1 cellular context compared by ENCODE assay signal in genomic region chr15:63203451-63204090, GRCh38.
A peak's percentile ranks its signal among the peaks of the same experiment; 100 is the strongest.
TF ChIP-seq lines count a peak whose summit lies in the region.

No MANE protein-coding gene starts in this region.

TF ChIP-seq in GM12878, 131 proteins besides CTCF, POLR2A, EP300 and RAD21 (continued from another document and continues in another):
- peak; percentile 42; the same call in 1 of the 2 replicates for TF ChIP-seq DPF2 (IDR thresholded peaks at IDR 0.05)
- no peak for TF ChIP-seq ZNF592 (IDR thresholded peaks at IDR 0.05)
- no peak for TF ChIP-seq BMI1 (IDR thresholded peaks at IDR 0.05; ENCODE audit: borderline replicate concordance)
- no peak for TF ChIP-seq ZNF622 (IDR thresholded peaks at IDR 0.05)
- no peak for TF ChIP-seq RELB (IDR thresholded peaks at IDR 0.05; ENCODE audit: low read depth)
- no peak for TF ChIP-seq BCLAF1 (IDR thresholded peaks at IDR 0.05)
- TF ChIP-seq E2F8 (IDR thresholded peaks at IDR 0.05; ENCODE audit: low read depth, partially characterized antibody): no peak
- no peak for TF ChIP-seq YY1 (IDR thresholded peaks at IDR 0.05; ENCODE audit: low read depth, low read length)
- no peak for TF ChIP-seq MEF2B (IDR thresholded peaks at IDR 0.05; ENCODE audit: partially characterized antibody, poor library complexity, severe bottlenecking)
- no peak for TF ChIP-seq SIX5 (IDR thresholded peaks at IDR 0.05; ENCODE audit: low read depth, low read length, severe bottlenecking)
- no peak for TF ChIP-seq BCL3 (IDR thresholded peaks at IDR 0.05; ENCODE audit: borderline replicate concordance, insufficient read depth, low read depth, low read length, poor library complexity, severe bottlenecking)
- 0 out of 2 replicates have a peak, but pooled peaks have one; percentile 33 for TF ChIP-seq ZNF24 (IDR thresholded peaks at IDR 0.05)
- TF ChIP-seq SMAD1 (IDR thresholded peaks at IDR 0.05; ENCODE audit: low read depth, partially characterized antibody): no peak
- no peak for TF ChIP-seq SREBF1 (IDR thresholded peaks at IDR 0.05; ENCODE audit: low read length)
- no peak for TF ChIP-seq GATAD2B (conservative IDR thresholded peaks at IDR 0.05; ENCODE audit: low read depth)
- no peak for TF ChIP-seq CREM (IDR thresholded peaks at IDR 0.05; ENCODE audit: low read depth)
- no peak for TF ChIP-seq MXI1 (IDR thresholded peaks at IDR 0.05; ENCODE audit: low read depth, low read length)
- no peak for TF ChIP-seq NFYA (IDR thresholded peaks at IDR 0.05; ENCODE audit: borderline replicate concordance, low read depth, low read length)
- no peak for TF ChIP-seq ZBTB11 (CRISPR knock-in tag; IDR thresholded peaks at IDR 0.05)
- no peak for TF ChIP-seq CBX3 (IDR thresholded peaks at IDR 0.05; ENCODE audit: borderline replicate concordance, low read depth)
- TF ChIP-seq REST (IDR thresholded peaks at IDR 0.05; ENCODE audit: low read depth, low read length): no peak
- 0 out of 2 replicates have a peak, but pooled peaks have one; percentile 17 for TF ChIP-seq JUNB (IDR thresholded peaks at IDR 0.05)
- TF ChIP-seq IKZF1 (conservative IDR thresholded peaks at IDR 0.05): peak; percentile 50
- peak; percentile 51; the same call in 1 of the 2 replicates for TF ChIP-seq BACH1 (IDR thresholded peaks at IDR 0.05; ENCODE audit: borderline replicate concordance)
- TF ChIP-seq USF2 (IDR thresholded peaks at IDR 0.05; ENCODE audit: borderline replicate concordance, low read depth, low read length): no peak
- TF ChIP-seq KAT2A (conservative IDR thresholded peaks at IDR 0.05; ENCODE audit: control insufficient read depth, low read depth, low read length): no peak
- TF ChIP-seq KDM1A (IDR thresholded peaks at IDR 0.05; ENCODE audit: borderline replicate concordance): no peak
- no peak for TF ChIP-seq SP1 (IDR thresholded peaks at IDR 0.05; ENCODE audit: low read depth, low read length)
- no peak for TF ChIP-seq RBBP5 (conservative IDR thresholded peaks at IDR 0.05)
- no peak for TF ChIP-seq WRNIP1 (IDR thresholded peaks at IDR 0.05; ENCODE audit: borderline replicate concordance, low read depth, low read length)
- TF ChIP-seq POU2F2 (IDR thresholded peaks at IDR 0.05; ENCODE audit: borderline replicate concordance, low read depth, low read length): no peak
- no peak for TF ChIP-seq MEF2A (IDR thresholded peaks at IDR 0.05; ENCODE audit: insufficient read depth, low read depth, low read length)
